16 cellular contexts compared by ENCODE assay signal in the genomic region with DNA sequence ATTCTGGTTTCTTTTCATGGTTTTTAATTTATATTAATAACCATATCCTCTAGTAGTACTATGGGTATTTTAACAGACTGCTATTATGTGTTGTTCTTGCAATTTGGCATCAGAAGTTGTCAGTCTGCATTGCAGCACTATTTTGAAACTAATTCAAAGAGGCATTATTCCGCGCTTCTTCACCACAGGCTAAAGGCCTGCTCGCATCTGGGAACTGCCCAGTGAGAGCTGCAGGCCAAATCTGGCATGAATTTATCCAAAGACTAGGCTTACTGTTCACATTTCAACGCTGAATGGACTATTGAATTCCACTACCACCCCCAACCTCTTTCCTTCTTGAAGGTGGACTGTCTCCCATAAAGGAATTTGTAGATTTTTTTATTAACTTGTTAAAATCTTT.
DNase-seq lines count a peak whose midpoint lies in the region; ATAC-seq and TF ChIP-seq lines count a peak whose summit lies in the region.
"Had no signal": no experiment of that assay in that cellular context is flagged by ENCODE, and none has a peak within 500 bp of the region (broad histone marks: within the 10 kb centered on the region; RNA-seq: fewer than 3 reads in every experiment).

No MANE protein-coding gene starts in this region.

- intact Hi-C loops in spleen (cut with DNase I; ENCODE audit: low total_unique reads): no loop called here

- TF ChIP-seq POLR2A in spleen (IDR thresholded peaks at IDR 0.05): no peak

- no peaks in the 10 kb centered on the region for H3K36me3 ChIP-seq in spleen
- H3K36me3 ChIP-seq: BE2C had no signal

- no peaks in the 10 kb centered on the region for H3K4me1 ChIP-seq in spleen
- H3K4me1 ChIP-seq: BE2C had no signal

- H3K9me3 ChIP-seq in spleen: peaks cover 0 to 10% (median 0%) of the 10 kb centered on the region in 8 donors
- H3K9me3 ChIP-seq: BE2C had no signal

- H3K27ac ChIP-seq in caudate nucleus (ENCODE audit: low read depth, low read length): no peak overlapping the region
- H3K27ac ChIP-seq in spleen: no peak overlapping the region

- no peaks in the 10 kb centered on the region for H3K27me3 ChIP-seq in spleen (replicated peaks in 1 of 7)
- H3K27me3 ChIP-seq: BE2C had no signal

- no peak for ATAC-seq in SK-N-SH treated with all-trans-retinoic acid at 6 μM for 48 hours
- ATAC-seq: CD8-positive, alpha-beta T cell had no signal

- WGBS in spleen, 5 donors: 80 to 94% (median 91%) methylated on average over 4 of the region's 4 CpGs

- peak in 39 of 61 donors; percentile 2 to 69 (median 15) for DNase-seq in caudate nucleus (lab: John Stamatoyannopoulos, UW)
- DNase-seq in hypothalamus (lab: John Stamatoyannopoulos, UW): peak in 33 of 51 donors; percentile 1 to 73 (median 17)
- peak; percentile 95 for DNase-seq in pons (ENCODE audit: low spot score)
- DNase-seq in spleen: no peak
- DNase-seq in DMS114 treated with DMSO at 0.1 percent for 48 hours (lab: John Stamatoyannopoulos, UW; ENCODE audit: unreplicated experiment): no peak
- DNase-seq in activated gamma-delta T cell (lab: John Stamatoyannopoulos, UW): no peak
- DNase-seq: BE2C; CD8-positive, alpha-beta T cell; MM.1S; NCI-H1105; NCI-H1694 treated with DMSO at 0.1 percent for 48 hours; NCI-H345; NCI-H69; NK-92 treated with Interleukin-12 subunit alpha and Interleukin-12 subunit beta, amount 100 ng/mL, for 24 hours; OCI-M1 had no signal

- TF ChIP-seq CTCF in spleen (IDR thresholded peaks at IDR 0.05 in 8 of 11, conservative IDR thresholded peaks at IDR 0.05 in 3 of 11): no peak

- no peak overlapping the region for H3K4me3 ChIP-seq in spleen

TF ChIP-seq in SK-N-SH treated with all-trans-retinoic acid at 6 μM for 48 hours, 23 proteins besides CTCF, POLR2A, EP300 and RAD21:
- no peak for TF ChIP-seq BACH2 (CRISPR knock-in tag; IDR thresholded peaks at IDR 0.05; ENCODE audit: borderline replicate concordance)
- TF ChIP-seq, protein P1, sequence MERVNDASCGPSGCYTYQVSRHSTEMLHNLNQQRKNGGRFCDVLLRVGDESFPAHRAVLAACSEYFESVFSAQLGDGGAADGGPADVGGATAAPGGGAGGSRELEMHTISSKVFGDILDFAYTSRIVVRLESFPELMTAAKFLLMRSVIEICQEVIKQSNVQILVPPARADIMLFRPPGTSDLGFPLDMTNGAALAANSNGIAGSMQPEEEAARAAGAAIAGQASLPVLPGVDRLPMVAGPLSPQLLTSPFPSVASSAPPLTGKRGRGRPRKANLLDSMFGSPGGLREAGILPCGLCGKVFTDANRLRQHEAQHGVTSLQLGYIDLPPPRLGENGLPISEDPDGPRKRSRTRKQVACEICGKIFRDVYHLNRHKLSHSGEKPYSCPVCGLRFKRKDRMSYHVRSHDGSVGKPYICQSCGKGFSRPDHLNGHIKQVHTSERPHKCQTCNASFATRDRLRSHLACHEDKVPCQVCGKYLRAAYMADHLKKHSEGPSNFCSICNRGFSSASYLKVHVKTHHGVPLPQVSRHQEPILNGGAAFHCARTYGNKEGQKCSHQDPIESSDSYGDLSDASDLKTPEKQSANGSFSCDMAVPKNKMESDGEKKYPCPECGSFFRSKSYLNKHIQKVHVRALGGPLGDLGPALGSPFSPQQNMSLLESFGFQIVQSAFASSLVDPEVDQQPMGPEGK (CRISPR knock-in tag; IDR thresholded peaks at IDR 0.05; ENCODE audit: borderline replicate concordance): no peak
- no peak for TF ChIP-seq ESRRG (CRISPR knock-in tag; IDR thresholded peaks at IDR 0.05)
- TF ChIP-seq, protein P2, sequence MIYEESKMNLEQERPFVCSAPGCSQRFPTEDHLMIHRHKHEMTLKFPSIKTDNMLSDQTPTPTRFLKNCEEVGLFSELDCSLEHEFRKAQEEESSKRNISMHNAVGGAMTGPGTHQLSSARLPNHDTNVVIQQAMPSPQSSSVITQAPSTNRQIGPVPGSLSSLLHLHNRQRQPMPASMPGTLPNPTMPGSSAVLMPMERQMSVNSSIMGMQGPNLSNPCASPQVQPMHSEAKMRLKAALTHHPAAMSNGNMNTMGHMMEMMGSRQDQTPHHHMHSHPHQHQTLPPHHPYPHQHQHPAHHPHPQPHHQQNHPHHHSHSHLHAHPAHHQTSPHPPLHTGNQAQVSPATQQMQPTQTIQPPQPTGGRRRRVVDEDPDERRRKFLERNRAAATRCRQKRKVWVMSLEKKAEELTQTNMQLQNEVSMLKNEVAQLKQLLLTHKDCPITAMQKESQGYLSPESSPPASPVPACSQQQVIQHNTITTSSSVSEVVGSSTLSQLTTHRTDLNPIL (CRISPR knock-in tag; IDR thresholded peaks at IDR 0.05; ENCODE audit: low read depth): no peak
- no peak for TF ChIP-seq ZNF565 (CRISPR knock-in tag; conservative IDR thresholded peaks at IDR 0.05; ENCODE audit: low read depth)
- TF ChIP-seq CSRNP3 (CRISPR knock-in tag; IDR thresholded peaks at IDR 0.05): no peak
- no peak for TF ChIP-seq ISL1 (CRISPR knock-in tag; IDR thresholded peaks at IDR 0.05)
- TF ChIP-seq ZNF8 (CRISPR knock-in tag; IDR thresholded peaks at IDR 0.05): no peak
- TF ChIP-seq TSHZ2 (CRISPR knock-in tag; IDR thresholded peaks at IDR 0.05): no peak
- TF ChIP-seq ZC3H10 (CRISPR knock-in tag; IDR thresholded peaks at IDR 0.05): no peak
- no peak for TF ChIP-seq RARB (CRISPR knock-in tag; IDR thresholded peaks at IDR 0.05)
- TF ChIP-seq POU6F1 (CRISPR knock-in tag; IDR thresholded peaks at IDR 0.05; ENCODE audit: borderline replicate concordance, low read depth): no peak
- no peak for TF ChIP-seq ZNF70 (CRISPR knock-in tag; IDR thresholded peaks at IDR 0.05)
- no peak for TF ChIP-seq SNAI2 (CRISPR knock-in tag; IDR thresholded peaks at IDR 0.05)
- TF ChIP-seq PPARA (CRISPR knock-in tag; IDR thresholded peaks at IDR 0.05; ENCODE audit: borderline replicate concordance): no peak
- TF ChIP-seq TCF4 (CRISPR knock-in tag; IDR thresholded peaks at IDR 0.05; ENCODE audit: borderline replicate concordance): no peak

Comparison
In these comparisons a context has a peak if more than half of its experiments do, and no peak if none do; other contexts are left out.
1. DNase-seq: peak in caudate nucleus (39 of 61), hypothalamus (33 of 51) and pons (single experiment); none in spleen (single experiment), DMS114 treated with DMSO at 0.1 percent for 48 hours (single experiment) and activated gamma-delta T cell (single experiment).